ENCODE assay signal across 2 cellular contexts in genomic region chr4:15676899-15677298, GRCh38.
TF ChIP-seq lines count a peak whose summit lies in the region.

No MANE protein-coding gene starts in this region.

TF ChIP-seq in GM23338, 12 proteins besides CTCF, POLR2A, EP300 and RAD21:
- TF ChIP-seq NANOG (IDR thresholded peaks at IDR 0.05; ENCODE audit: borderline replicate concordance) (no peak), JUNB (IDR thresholded peaks at IDR 0.05; ENCODE audit: unreplicated experiment) (no peak), ZNF114 (CRISPR knock-in tag; IDR thresholded peaks at IDR 0.05) (no peak), STAT1 (IDR thresholded peaks at IDR 0.05; ENCODE audit: unreplicated experiment) (no peak), ZNF462 (CRISPR knock-in tag; IDR thresholded peaks at IDR 0.05) (no peak), EZH2phosphoT487 (IDR thresholded peaks at IDR 0.05; ENCODE audit: unreplicated experiment) (no peak)
- TF ChIP-seq, protein P1, sequence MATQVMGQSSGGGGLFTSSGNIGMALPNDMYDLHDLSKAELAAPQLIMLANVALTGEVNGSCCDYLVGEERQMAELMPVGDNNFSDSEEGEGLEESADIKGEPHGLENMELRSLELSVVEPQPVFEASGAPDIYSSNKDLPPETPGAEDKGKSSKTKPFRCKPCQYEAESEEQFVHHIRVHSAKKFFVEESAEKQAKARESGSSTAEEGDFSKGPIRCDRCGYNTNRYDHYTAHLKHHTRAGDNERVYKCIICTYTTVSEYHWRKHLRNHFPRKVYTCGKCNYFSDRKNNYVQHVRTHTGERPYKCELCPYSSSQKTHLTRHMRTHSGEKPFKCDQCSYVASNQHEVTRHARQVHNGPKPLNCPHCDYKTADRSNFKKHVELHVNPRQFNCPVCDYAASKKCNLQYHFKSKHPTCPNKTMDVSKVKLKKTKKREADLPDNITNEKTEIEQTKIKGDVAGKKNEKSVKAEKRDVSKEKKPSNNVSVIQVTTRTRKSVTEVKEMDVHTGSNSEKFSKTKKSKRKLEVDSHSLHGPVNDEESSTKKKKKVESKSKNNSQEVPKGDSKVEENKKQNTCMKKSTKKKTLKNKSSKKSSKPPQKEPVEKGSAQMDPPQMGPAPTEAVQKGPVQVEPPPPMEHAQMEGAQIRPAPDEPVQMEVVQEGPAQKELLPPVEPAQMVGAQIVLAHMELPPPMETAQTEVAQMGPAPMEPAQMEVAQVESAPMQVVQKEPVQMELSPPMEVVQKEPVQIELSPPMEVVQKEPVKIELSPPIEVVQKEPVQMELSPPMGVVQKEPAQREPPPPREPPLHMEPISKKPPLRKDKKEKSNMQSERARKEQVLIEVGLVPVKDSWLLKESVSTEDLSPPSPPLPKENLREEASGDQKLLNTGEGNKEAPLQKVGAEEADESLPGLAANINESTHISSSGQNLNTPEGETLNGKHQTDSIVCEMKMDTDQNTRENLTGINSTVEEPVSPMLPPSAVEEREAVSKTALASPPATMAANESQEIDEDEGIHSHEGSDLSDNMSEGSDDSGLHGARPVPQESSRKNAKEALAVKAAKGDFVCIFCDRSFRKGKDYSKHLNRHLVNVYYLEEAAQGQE (IDR thresholded peaks at IDR 0.05; ENCODE audit: unreplicated experiment): no peak

TF ChIP-seq in GM12878, 131 proteins besides CTCF, POLR2A, EP300 and RAD21:
- TF ChIP-seq, protein P2, sequence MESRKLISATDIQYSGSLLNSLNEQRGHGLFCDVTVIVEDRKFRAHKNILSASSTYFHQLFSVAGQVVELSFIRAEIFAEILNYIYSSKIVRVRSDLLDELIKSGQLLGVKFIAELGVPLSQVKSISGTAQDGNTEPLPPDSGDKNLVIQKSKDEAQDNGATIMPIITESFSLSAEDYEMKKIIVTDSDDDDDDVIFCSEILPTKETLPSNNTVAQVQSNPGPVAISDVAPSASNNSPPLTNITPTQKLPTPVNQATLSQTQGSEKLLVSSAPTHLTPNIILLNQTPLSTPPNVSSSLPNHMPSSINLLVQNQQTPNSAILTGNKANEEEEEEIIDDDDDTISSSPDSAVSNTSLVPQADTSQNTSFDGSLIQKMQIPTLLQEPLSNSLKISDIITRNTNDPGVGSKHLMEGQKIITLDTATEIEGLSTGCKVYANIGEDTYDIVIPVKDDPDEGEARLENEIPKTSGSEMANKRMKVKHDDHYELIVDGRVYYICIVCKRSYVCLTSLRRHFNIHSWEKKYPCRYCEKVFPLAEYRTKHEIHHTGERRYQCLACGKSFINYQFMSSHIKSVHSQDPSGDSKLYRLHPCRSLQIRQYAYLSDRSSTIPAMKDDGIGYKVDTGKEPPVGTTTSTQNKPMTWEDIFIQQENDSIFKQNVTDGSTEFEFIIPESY (IDR thresholded peaks at IDR 0.05): peak; percentile 96
- no peak for TF ChIP-seq RB1 (IDR thresholded peaks at IDR 0.05; ENCODE audit: borderline replicate concordance)
